Comparison of ENCODE assay signal across 21 cellular contexts in the genomic region with DNA sequence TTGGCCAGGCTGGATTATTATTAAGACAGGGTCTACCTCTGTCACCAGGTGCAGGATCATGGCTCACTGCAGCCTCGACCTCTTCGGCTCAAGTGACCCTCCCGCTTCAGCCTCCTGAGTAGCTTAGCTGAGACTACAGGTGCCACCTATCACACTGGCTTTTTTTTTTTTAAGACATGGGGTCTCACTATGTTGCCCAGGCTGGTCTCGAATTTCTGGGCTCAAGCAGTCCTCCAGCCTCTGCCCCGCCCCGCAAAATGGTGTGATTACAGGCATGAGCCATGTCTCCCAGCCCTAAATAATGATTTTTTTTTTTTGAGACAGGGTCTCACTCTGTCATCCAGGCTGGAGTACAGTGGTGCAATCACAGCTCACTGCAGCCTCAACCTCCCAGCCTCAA. TPM values are rescaled to one million over a fixed set of nuclear protein-coding genes. Genes with fewer than 3 reads are reported as not detected.
"Had no signal": no experiment of that assay in that cellular context is flagged by ENCODE, and none has a peak within 500 bp of the region (broad histone marks: within the 10 kb centered on the region; RNA-seq: fewer than 3 reads in every experiment).

No MANE protein-coding gene starts in this region.

- DNase-seq: Karpas-422, KG1, MM.1S, NCI-H1092 treated with DMSO at 0.1 percent for 48 hours, NCI-H1436, NCI-H187, NCI-H2029, NCI-H2081 treated with DMSO at 0.1 percent for 48 hours, NCI-H2171, NCI-H226, NCI-H446, NCI-H510A, NCI-H524 treated with DMSO at 0.1 percent for 48 hours, NCI-H69, NCI-H774, Right ventricle myocardium superior, RPMI8226, SIG-M5 had no signal

- H3K4me3 ChIP-seq: SJSA1, SK-N-MC had no signal

- H3K27ac ChIP-seq: HL-60, SJSA1, SK-N-MC had no signal

RNA-seq across cellular contexts. Expression of gene RTN4RL1, which starts 22.5 kb away (rescaled TPM):
- total RNA-seq: SJSA1 had no signal
